Comparison of ENCODE assay signal across 23 cellular contexts in the genomic region with DNA sequence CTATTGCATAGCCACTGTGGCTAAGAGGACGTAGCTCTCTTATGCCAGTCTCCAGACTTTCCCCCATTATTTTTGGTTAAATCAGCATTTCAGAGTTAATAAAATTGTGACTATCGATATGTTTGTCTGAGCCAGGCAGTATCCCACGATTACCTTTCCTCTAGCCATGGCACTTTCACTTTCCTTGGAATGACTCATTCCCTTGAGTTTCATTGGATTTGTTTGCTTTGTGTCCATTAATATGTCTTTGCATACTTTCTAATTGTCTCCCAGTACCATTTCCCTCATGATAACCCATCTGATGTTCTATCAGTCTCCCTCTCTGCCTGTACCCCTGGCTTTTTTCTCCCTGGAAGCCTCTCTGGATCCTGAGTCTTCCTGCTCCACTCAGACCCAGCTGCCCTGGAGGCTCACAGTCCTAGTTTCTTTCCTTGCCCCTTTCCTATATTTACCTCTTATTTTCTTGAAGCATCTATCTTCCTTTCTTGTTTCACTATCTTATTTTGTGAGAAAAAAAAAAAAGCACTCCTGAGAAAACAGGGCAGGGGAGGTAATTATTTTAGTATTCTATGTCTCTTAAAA.
DNase-seq lines count a peak whose midpoint lies in the region; ATAC-seq and TF ChIP-seq lines count a peak whose summit lies in the region.
"Had no signal": no experiment of that assay in that cellular context is flagged by ENCODE, and none has a peak within 500 bp of the region (broad histone marks: within the 10 kb centered on the region; RNA-seq: fewer than 3 reads in every experiment).

No MANE protein-coding gene starts in this region.

- H3K4me1 ChIP-seq in Karpas-422 (ENCODE audit: low read length) (peaks cover 12% of the 10 kb centered on the region), mammary epithelial cell (ENCODE audit: insufficient read depth, low read length) (no peaks in the 10 kb centered on the region), mucosa of rectum (ENCODE audit: control insufficient read depth in 2 of 2, insufficient read depth in 2 of 2, low read length in 2 of 2) (no peaks in the 10 kb centered on the region)
- H3K4me1 ChIP-seq: tibial nerve had no signal

- H3K4me3 ChIP-seq in Karpas-422 (ENCODE audit: low read length) = no peak overlapping the region
- H3K4me3 ChIP-seq in mammary epithelial cell (replicated peaks in 1 of 3; ENCODE audit: insufficient read depth in 1 of 3, low read depth in 2 of 3, low read length in 3 of 3) = no peak overlapping the region
- H3K4me3 ChIP-seq in mucosa of rectum (ENCODE audit: low read length in 2 of 2) = peak overlapping the region; percentile 14 to 23
- H3K4me3 ChIP-seq: psoas muscle, skin epidermis, tibial nerve had no signal

- DNase-seq in Daoy (ENCODE audit: low read depth) (peak; percentile 53), Karpas-422 (peak; percentile 31), mammary epithelial cell (peak; percentile 39), NCI-H187 treated with DMSO at 0.1 percent for 48 hours (lab: John Stamatoyannopoulos, UW) (no peak), RKO (ENCODE audit: low spot score) (no peak)
- DNase-seq: activated CD4-positive, alpha-beta T cell treated with anti-CD3 and anti-CD28 coated beads for 48 hours; activated CD8-positive, alpha-beta memory T cell treated with anti-CD3 and anti-CD28 coated beads, Interleukin-2, amount 10 ng/mL, durations not matched to agents 7 days and 5 days; CD8-positive, alpha-beta memory T cell; effector memory CD4-positive, alpha-beta T cell; glutamatergic neuron; NCI-H1092 treated with DMSO at 0.1 percent for 48 hours; NCI-H2081; NCI-H524 treated with DMSO at 0.1 percent for 48 hours; psoas muscle; SIG-M5; stimulated activated CD4-positive, alpha-beta T cell treated with anti-CD3 and anti-CD28 coated beads, Interleukin-2, amount 100 ng/mL, for 48 hours; T-helper 1 cell had no signal

- 70% methylated on average over 3 of the region's 3 CpGs for WGBS in mammary epithelial cell (ENCODE audit: low coverage, missing lambda C conversion rate)

- H3K4me2 ChIP-seq in Karpas-422 (ENCODE audit: low read depth, low read length, poor library complexity, severe bottlenecking) (no peak overlapping the region), mammary epithelial cell (ENCODE audit: insufficient read depth, low read depth, low read length) (no peak overlapping the region)
- H3K4me2 ChIP-seq: KMS-11 had no signal

- no peak for ATAC-seq in HG03460 (IDR thresholded peaks at IDR 0.05; ENCODE audit: unreplicated experiment)
- no peak for ATAC-seq in HG03342 (IDR thresholded peaks at IDR 0.05; ENCODE audit: unreplicated experiment)
- ATAC-seq: activated CD8-positive, alpha-beta memory T cell treated with anti-CD3 and anti-CD28 coated beads, Interleukin-2, amount 10 ng/mL, durations not matched to agents 7 days and 5 days; psoas muscle had no signal

- H3K27ac ChIP-seq in Karpas-422 (ENCODE audit: low read length) = no peak overlapping the region
- no peak overlapping the region for H3K27ac ChIP-seq in mammary epithelial cell (ENCODE audit: insufficient read depth, low read depth, low read length)
- H3K27ac ChIP-seq in mucosa of rectum (ENCODE audit: low read depth in 2 of 2, low read length in 2 of 2) = no peak overlapping the region
- H3K27ac ChIP-seq: KMS-11, psoas muscle, skin epidermis, tibial nerve had no signal

- no peaks in the 10 kb centered on the region for H4K20me1 ChIP-seq in Karpas-422 (ENCODE audit: insufficient read depth, low read depth, low read length)
- H4K20me1 ChIP-seq in mammary epithelial cell (ENCODE audit: insufficient read depth, low read length) = no peaks in the 10 kb centered on the region

- H3K79me2 ChIP-seq in Karpas-422 (ENCODE audit: low read length) (no peaks in the 10 kb centered on the region), mammary epithelial cell (ENCODE audit: insufficient read depth, low read length) (no peaks in the 10 kb centered on the region)

- H3K9ac ChIP-seq in Karpas-422 (ENCODE audit: low read length) = no peak overlapping the region
- H3K9ac ChIP-seq in mammary epithelial cell (ENCODE audit: insufficient read depth, low read length) = no peak overlapping the region
- no peak overlapping the region for H3K9ac ChIP-seq in mucosa of rectum (ENCODE audit: low read depth in 1 of 2, low read length in 2 of 2)
- H3K9ac ChIP-seq: KMS-11 had no signal

- intact Hi-C loops in mammary epithelial cell (cut with micrococcal nuclease) = no loop called here

- in situ Hi-C loops in mammary epithelial cell (cut with MboI; ENCODE audit: low sequenced_read_pairs in 2 of 2) = no loop called here

- H3K27me3 ChIP-seq in Karpas-422 (ENCODE audit: low read length) (no peaks in the 10 kb centered on the region), mammary epithelial cell (ENCODE audit: insufficient read depth, low read length) (peaks cover 5% of the 10 kb centered on the region), mucosa of rectum (ENCODE audit: control insufficient read depth in 2 of 2, insufficient read depth in 2 of 2, low read length in 2 of 2) (no peaks in the 10 kb centered on the region)
- H3K27me3 ChIP-seq: tibial nerve had no signal

- no peak for TF ChIP-seq CTCF in mammary epithelial cell (conservative IDR thresholded peaks at IDR 0.05 in 1 of 2, IDR thresholded peaks at IDR 0.05 in 1 of 2; ENCODE audit: extremely low read depth in 1 of 2, insufficient read depth in 1 of 2, low read depth in 1 of 2, low read length in 2 of 2)

- H3K9me3 ChIP-seq in Karpas-422 (ENCODE audit: low read length) (no peaks in the 10 kb centered on the region), mammary epithelial cell (replicated peaks; ENCODE audit: insufficient read depth, low read length) (no peaks in the 10 kb centered on the region), mucosa of rectum (ENCODE audit: control insufficient read depth in 2 of 2, low read length in 2 of 2) (no peaks in the 10 kb centered on the region)
- H3K9me3 ChIP-seq: psoas muscle, tibial nerve had no signal

- H2AFZ ChIP-seq in Karpas-422 (ENCODE audit: low read length) = no peak overlapping the region
- H2AFZ ChIP-seq in mammary epithelial cell (ENCODE audit: low read depth, low read length) = no peak overlapping the region

- dilution Hi-C loops in mammary epithelial cell (cut with HindIII; ENCODE audit: low sequenced_read_pairs) = no loop called here

- no peaks in the 10 kb centered on the region for H3K9me2 ChIP-seq in Karpas-422 (replicated peaks; ENCODE audit: insufficient read depth, low read length)

- BruUV-seq in mammary epithelial cell (replicated peaks; lab: Mats Ljungman, UMichigan) = no TSS peak

- no peaks in the 10 kb centered on the region for H3K36me3 ChIP-seq in Karpas-422 (ENCODE audit: insufficient read depth, low read length)
- no peaks in the 10 kb centered on the region for H3K36me3 ChIP-seq in mammary epithelial cell (ENCODE audit: insufficient read depth, low read length)
- H3K36me3 ChIP-seq in mucosa of rectum (ENCODE audit: control insufficient read depth in 2 of 2, insufficient read depth in 2 of 2, low read length in 2 of 2) = no peaks in the 10 kb centered on the region
- H3K36me3 ChIP-seq: tibial nerve had no signal

- CTCF ChIA-PET in mammary epithelial cell (lab: Charles Lee; ENCODE audit: low non-redundant PET) = no interaction called here

Comparison
In these comparisons a context has a peak if more than half of its experiments do, and no peak if none do; other contexts are left out.
1. DNase-seq: peak in Daoy (single experiment), Karpas-422 (single experiment) and mammary epithelial cell (single experiment); none in NCI-H187 treated with DMSO at 0.1 percent for 48 hours (single experiment) and RKO (single experiment).
2. H3K4me3 ChIP-seq: peak in mucosa of rectum (2 of 2); none in Karpas-422 (single experiment) and mammary epithelial cell (0 of 3).